7 cellular contexts compared by ENCODE assay signal in genomic region chr15:78149068-78149804, GRCh38. TPM values are rescaled to one million over a fixed set of nuclear protein-coding genes. Genes with fewer than 3 reads are reported as not detected.
A peak's percentile ranks its signal among the peaks of the same experiment; 100 is the strongest.
DNase-seq lines count a peak whose midpoint lies in the region; ATAC-seq and TF ChIP-seq lines count a peak whose summit lies in the region.

Gene IDH3A (plus strand): TSS chr15:78149362. CDS start chr15:78149404, 42 bp downstream.

- no peaks in the 10 kb centered on the region for H3K9me3 ChIP-seq in hepatocyte (ENCODE audit: low read depth)

- H3K27ac ChIP-seq in hepatocyte: peak within 1 kb of the TSS; percentile 81

- TF ChIP-seq CTCF in hepatocyte (IDR thresholded peaks at IDR 0.05; ENCODE audit: poor library complexity): no peak

- H3K4me2 ChIP-seq in hepatocyte: peak within 1 kb of the TSS; percentile 96

- DNase-seq in NCI-H2081 treated with DMSO at 0.1 percent for 48 hours (lab: John Stamatoyannopoulos, UW): peak; percentile 81
- peak; percentile 94 for DNase-seq in T1000 (lab: John Stamatoyannopoulos, UW)
- peak; percentile 99 for DNase-seq in astrocyte of the hippocampus (ENCODE audit: low read depth, low spot score)
- peak; percentile 100 for DNase-seq in hepatocyte (ENCODE audit: low spot score)
- peak; percentile 92 for DNase-seq in retina

- H3K4me1 ChIP-seq in hepatocyte (ENCODE audit: insufficient read depth): peaks cover 11% of the 10 kb centered on the region

- peak within 1 kb of the TSS; percentile 42 for H2AFZ ChIP-seq in hepatocyte

- H3K79me2 ChIP-seq in hepatocyte: peaks cover 49% of the 10 kb centered on the region

- 1% methylated on average over 30 of the region's 79 CpGs for WGBS in hepatocyte (ENCODE audit: low lambda C conversion rate, missing lambda C conversion rate)

- ATAC-seq in GM18517 (IDR thresholded peaks at IDR 0.05; ENCODE audit: unreplicated experiment) (peak; percentile 68), HG03039 (IDR thresholded peaks at IDR 0.05; ENCODE audit: unreplicated experiment) (peak; percentile 78)

- no peaks in the 10 kb centered on the region for H3K36me3 ChIP-seq in hepatocyte (replicated peaks; ENCODE audit: insufficient read depth, low read depth)

- no peaks in the 10 kb centered on the region for H4K20me1 ChIP-seq in hepatocyte (ENCODE audit: insufficient read depth, poor library complexity, severe bottlenecking)

- peak within 1 kb of the TSS; percentile 56 for H3K4me3 ChIP-seq in hepatocyte

- no peaks in the 10 kb centered on the region for H3K27me3 ChIP-seq in hepatocyte

- no peaks in the 10 kb centered on the region for H3K9me2 ChIP-seq in hepatocyte (replicated peaks; ENCODE audit: insufficient read depth)

RNA-seq across cellular contexts. Expression of gene IDH3A, which starts in this region (rescaled TPM):
- total RNA-seq in hepatocyte: 81.0 and 102 TPM in 2 replicates
- polyA plus RNA-seq in hepatocyte: 51.5 and 62.3 TPM in 2 replicates

Comparison
In these comparisons a context has a peak if more than half of its experiments do, and no peak if none do; other contexts are left out.
1. Peak in every context shown above with its lines: DNase-seq, ATAC-seq, H3K4me3 ChIP-seq and H3K27ac ChIP-seq.